Comparison of ENCODE assay signal across 1 cellular context in the genomic region with DNA sequence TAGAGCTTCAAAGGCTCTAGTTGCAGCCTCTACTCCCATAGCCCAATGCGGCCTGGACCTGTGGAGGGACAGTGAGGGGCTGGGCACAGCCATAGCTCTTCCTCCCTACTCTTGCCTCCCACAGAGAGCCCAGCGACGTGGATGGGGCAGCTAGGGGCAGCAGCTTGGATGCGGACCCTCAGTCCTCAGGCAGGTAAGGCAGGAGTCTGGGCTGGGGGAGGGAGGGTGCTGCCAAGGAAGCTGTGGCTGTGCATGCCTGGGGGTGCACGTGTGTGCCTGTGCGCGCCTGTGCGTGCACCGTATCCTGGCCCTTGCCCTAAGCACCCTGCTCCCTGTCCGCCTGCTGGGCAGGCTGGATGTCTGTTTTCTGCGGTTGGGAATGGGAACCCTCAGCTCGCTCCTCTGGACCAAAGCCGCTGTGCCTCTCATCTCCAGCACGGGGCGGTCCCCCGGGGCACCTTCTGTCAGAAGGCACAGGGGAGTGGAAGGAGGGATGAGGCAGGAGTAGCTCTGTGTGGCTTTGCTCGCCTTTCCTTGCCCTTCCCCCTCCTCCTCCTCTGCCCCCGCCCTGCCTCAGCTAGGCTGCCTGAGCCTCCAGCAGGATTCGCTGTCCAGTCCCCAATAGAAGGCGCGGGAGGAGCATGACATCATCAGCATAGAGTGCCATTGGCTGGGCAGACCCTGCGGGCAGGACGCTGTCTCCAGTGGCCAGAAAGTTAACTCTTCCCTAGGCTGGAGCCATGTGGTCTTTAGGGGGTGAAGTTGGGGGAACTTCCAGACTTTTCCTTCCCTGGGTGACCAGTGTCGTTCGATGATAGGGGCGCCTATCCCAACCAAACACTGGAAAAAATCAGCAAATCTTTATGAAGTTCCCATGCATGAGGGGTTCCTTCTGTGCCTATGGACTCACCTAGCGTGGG.
TF ChIP-seq lines count a peak whose summit lies in the region.

No MANE protein-coding gene starts in this region.

TF ChIP-seq in K562, 482 proteins besides CTCF, POLR2A, EP300 and RAD21 (continued from another document):
- TF ChIP-seq, protein P1, sequence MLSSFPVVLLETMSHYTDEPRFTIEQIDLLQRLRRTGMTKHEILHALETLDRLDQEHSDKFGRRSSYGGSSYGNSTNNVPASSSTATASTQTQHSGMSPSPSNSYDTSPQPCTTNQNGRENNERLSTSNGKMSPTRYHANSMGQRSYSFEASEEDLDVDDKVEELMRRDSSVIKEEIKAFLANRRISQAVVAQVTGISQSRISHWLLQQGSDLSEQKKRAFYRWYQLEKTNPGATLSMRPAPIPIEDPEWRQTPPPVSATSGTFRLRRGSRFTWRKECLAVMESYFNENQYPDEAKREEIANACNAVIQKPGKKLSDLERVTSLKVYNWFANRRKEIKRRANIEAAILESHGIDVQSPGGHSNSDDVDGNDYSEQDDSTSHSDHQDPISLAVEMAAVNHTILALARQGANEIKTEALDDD (IDR thresholded peaks at IDR 0.05), result no peak
- TF ChIP-seq FOXA3 (CRISPR knock-in tag; conservative IDR thresholded peaks at IDR 0.05 in 1 of 2, IDR thresholded peaks at IDR 0.05 in 1 of 2) (0 out of 4 replicates have a peak, but pooled peaks of 1 of the 2 experiments have one; percentile 37), JUNB (CRISPR knock-in tag; conservative IDR thresholded peaks at IDR 0.05) (0 out of 2 replicates have a peak, but pooled peaks have one; percentile 27), MTA1 (IDR thresholded peaks at IDR 0.05; ENCODE audit: borderline replicate concordance) (peak; percentile 51; the same call in 1 of the 2 replicates), XRCC3 (IDR thresholded peaks at IDR 0.05) (no peak), MAFG (tag; conservative IDR thresholded peaks at IDR 0.05) (no peak), ZBTB8A (IDR thresholded peaks at IDR 0.05; ENCODE audit: partially characterized antibody) (no peak), ELF4 (CRISPR knock-in tag; IDR thresholded peaks at IDR 0.05) (no peak), JUN (IDR thresholded peaks at IDR 0.05; ENCODE audit: borderline replicate concordance, low read depth, low read length) (peak; percentile 89), JUN (CRISPR knock-in tag; IDR thresholded peaks at IDR 0.05; ENCODE audit: borderline replicate concordance) (no peak), BHLHE40 (IDR thresholded peaks at IDR 0.05; ENCODE audit: low read length) (peak; percentile 51; the same call in 1 of the 2 replicates), PML (IDR thresholded peaks at IDR 0.05; ENCODE audit: low read length) (peak; percentile 44; the same call in 1 of the 2 replicates), ZNF197 (CRISPR knock-in tag; IDR thresholded peaks at IDR 0.05; ENCODE audit: low read depth) (no peak), CREM (IDR thresholded peaks at IDR 0.05; ENCODE audit: low read depth) (peak; percentile 80), CCAR2 (IDR thresholded peaks at IDR 0.05; ENCODE audit: low read depth, low read length) (no peak), KLF16 (IDR thresholded peaks at IDR 0.05) (no peak), ZNF584 (CRISPR knock-in tag; IDR thresholded peaks at IDR 0.05; ENCODE audit: low read depth) (peak; percentile 62; the same call in 1 of the 2 replicates), FOXM1 (IDR thresholded peaks at IDR 0.05; ENCODE audit: low read depth) (peak; percentile 75), FOXM1 (CRISPR knock-in tag; IDR thresholded peaks at IDR 0.05; ENCODE audit: low read depth) (no peak), ATF7 (IDR thresholded peaks at IDR 0.05) (peak; percentile 99), LCOR (CRISPR knock-in tag; IDR thresholded peaks at IDR 0.05) (no peak), FOS (IDR thresholded peaks at IDR 0.05; ENCODE audit: extremely low read depth, insufficient read length) (peak; percentile 64), RNF2 (IDR thresholded peaks at IDR 0.05) (peak; percentile 41; the same call in 1 of the 2 replicates)
- TF ChIP-seq, protein P2, sequence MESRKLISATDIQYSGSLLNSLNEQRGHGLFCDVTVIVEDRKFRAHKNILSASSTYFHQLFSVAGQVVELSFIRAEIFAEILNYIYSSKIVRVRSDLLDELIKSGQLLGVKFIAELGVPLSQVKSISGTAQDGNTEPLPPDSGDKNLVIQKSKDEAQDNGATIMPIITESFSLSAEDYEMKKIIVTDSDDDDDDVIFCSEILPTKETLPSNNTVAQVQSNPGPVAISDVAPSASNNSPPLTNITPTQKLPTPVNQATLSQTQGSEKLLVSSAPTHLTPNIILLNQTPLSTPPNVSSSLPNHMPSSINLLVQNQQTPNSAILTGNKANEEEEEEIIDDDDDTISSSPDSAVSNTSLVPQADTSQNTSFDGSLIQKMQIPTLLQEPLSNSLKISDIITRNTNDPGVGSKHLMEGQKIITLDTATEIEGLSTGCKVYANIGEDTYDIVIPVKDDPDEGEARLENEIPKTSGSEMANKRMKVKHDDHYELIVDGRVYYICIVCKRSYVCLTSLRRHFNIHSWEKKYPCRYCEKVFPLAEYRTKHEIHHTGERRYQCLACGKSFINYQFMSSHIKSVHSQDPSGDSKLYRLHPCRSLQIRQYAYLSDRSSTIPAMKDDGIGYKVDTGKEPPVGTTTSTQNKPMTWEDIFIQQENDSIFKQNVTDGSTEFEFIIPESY (CRISPR knock-in tag; IDR thresholded peaks at IDR 0.05), result no peak
- TF ChIP-seq, protein P3, sequence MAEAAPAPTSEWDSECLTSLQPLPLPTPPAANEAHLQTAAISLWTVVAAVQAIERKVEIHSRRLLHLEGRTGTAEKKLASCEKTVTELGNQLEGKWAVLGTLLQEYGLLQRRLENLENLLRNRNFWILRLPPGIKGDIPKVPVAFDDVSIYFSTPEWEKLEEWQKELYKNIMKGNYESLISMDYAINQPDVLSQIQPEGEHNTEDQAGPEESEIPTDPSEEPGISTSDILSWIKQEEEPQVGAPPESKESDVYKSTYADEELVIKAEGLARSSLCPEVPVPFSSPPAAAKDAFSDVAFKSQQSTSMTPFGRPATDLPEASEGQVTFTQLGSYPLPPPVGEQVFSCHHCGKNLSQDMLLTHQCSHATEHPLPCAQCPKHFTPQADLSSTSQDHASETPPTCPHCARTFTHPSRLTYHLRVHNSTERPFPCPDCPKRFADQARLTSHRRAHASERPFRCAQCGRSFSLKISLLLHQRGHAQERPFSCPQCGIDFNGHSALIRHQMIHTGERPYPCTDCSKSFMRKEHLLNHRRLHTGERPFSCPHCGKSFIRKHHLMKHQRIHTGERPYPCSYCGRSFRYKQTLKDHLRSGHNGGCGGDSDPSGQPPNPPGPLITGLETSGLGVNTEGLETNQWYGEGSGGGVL (CRISPR knock-in tag; IDR thresholded peaks at IDR 0.05), result no peak
- TF ChIP-seq, protein P4, sequence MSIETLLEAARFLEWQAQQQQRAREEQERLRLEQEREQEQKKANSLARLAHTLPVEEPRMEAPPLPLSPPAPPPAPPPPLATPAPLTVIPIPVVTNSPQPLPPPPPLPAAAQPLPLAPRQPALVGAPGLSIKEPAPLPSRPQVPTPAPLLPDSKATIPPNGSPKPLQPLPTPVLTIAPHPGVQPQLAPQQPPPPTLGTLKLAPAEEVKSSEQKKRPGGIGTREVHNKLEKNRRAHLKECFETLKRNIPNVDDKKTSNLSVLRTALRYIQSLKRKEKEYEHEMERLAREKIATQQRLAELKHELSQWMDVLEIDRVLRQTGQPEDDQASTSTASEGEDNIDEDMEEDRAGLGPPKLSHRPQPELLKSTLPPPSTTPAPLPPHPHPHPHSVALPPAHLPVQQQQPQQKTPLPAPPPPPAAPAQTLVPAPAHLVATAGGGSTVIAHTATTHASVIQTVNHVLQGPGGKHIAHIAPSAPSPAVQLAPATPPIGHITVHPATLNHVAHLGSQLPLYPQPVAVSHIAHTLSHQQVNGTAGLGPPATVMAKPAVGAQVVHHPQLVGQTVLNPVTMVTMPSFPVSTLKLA (conservative IDR thresholded peaks at IDR 0.05), result peak; percentile 61 to 76; a peak in 3 of 4 replicates
- TF ChIP-seq, protein P5, sequence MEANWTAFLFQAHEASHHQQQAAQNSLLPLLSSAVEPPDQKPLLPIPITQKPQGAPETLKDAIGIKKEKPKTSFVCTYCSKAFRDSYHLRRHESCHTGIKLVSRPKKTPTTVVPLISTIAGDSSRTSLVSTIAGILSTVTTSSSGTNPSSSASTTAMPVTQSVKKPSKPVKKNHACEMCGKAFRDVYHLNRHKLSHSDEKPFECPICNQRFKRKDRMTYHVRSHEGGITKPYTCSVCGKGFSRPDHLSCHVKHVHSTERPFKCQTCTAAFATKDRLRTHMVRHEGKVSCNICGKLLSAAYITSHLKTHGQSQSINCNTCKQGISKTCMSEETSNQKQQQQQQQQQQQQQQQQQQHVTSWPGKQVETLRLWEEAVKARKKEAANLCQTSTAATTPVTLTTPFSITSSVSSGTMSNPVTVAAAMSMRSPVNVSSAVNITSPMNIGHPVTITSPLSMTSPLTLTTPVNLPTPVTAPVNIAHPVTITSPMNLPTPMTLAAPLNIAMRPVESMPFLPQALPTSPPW (CRISPR knock-in tag; IDR thresholded peaks at IDR 0.05), result peak; percentile 83
TF ChIP-seq in K562: peak in this region for 72.
